ENCODE assay signal across 1 cellular context in genomic region chr18:62284637-62285036, GRCh38.
TF ChIP-seq lines count a peak whose summit lies in the region.

No MANE protein-coding gene starts in this region.

TF ChIP-seq in HepG2, 621 proteins besides CTCF, POLR2A, EP300 and RAD21 (continued from another document):
- TF ChIP-seq SMAD3 (CRISPR knock-in tag; IDR thresholded peaks at IDR 0.05) (no peak), FOXA1 (IDR thresholded peaks at IDR 0.05) (no peak), FOXA1 (CRISPR knock-in tag; IDR thresholded peaks at IDR 0.05) (no peak), GMEB1 (CRISPR knock-in tag; IDR thresholded peaks at IDR 0.05; ENCODE audit: borderline replicate concordance) (no peak), NAIF1 (CRISPR knock-in tag; IDR thresholded peaks at IDR 0.05; ENCODE audit: borderline replicate concordance) (no peak), ZMYM4 (CRISPR knock-in tag; IDR thresholded peaks at IDR 0.05) (no peak), ZBTB21 (CRISPR knock-in tag; IDR thresholded peaks at IDR 0.05) (no peak), ZNF550 (CRISPR knock-in tag; IDR thresholded peaks at IDR 0.05; ENCODE audit: borderline replicate concordance) (no peak)
